ENCODE assay signal across 8 cellular contexts in the genomic region with DNA sequence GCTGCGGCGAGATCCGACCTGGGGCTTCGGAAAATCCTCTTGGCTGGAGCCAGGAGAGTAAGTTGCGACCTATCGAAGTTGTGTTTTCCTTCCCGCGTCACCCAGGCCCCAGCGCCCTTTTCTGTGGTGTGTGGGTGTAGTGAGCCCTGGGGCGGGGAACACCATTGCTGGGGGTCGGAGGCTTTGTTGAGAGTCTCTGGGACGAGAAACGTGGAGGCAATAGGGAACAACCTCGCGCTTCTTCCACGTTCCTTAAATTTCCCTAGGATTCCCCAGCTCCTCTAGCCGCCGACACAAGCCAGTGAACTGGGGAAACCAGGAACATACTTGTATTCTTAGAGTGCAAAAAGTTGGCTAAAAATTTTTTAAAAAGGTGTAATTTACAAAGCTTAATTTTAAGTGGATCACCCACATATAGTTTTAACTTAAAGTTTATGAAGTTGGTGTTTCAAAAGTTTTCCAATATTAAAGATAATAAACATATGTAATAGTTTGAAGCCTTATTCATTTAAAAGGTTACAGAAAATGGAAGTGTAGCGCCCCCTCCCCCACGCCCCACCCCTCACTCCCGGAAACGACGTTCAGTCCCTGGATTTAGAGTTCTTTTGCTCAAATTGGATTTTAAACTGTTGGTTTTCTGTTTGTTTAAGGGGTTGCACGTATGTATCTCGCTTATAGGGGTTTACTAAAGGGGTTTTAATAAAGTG. TPM values are rescaled to one million over a fixed set of nuclear protein-coding genes. Genes with fewer than 3 reads are reported as not detected.
DNase-seq lines count a peak whose midpoint lies in the region; ATAC-seq and TF ChIP-seq lines count a peak whose summit lies in the region.

No MANE protein-coding gene starts in this region.

- H2BK5ac ChIP-seq in IMR-90 (ENCODE audit: low read depth, low read length, poor library complexity, severe bottlenecking), result no peak overlapping the region

- H4K91ac ChIP-seq in IMR-90 (ENCODE audit: insufficient read depth, low read depth, low read length), result no peak overlapping the region

- H3K18ac ChIP-seq in IMR-90 (ENCODE audit: low read depth, low read length), result no peak overlapping the region

- TF ChIP-seq RAD21 in IMR-90 (IDR thresholded peaks at IDR 0.05; ENCODE audit: low read length), result no peak

- H3K14ac ChIP-seq in IMR-90 (replicated peaks; ENCODE audit: low read depth, low read length), result no peak overlapping the region

- H2AFZ ChIP-seq in IMR-90 (replicated peaks; ENCODE audit: low read length, poor library complexity), result peak overlapping the region; percentile 87

- H4K5ac ChIP-seq in IMR-90 (ENCODE audit: low read depth, low read length), result no peak overlapping the region

- H3K79me1 ChIP-seq in IMR-90 (ENCODE audit: low read depth in 1 of 2, low read length in 2 of 2), result no peaks in the 10 kb centered on the region

- H3K9me1 ChIP-seq in IMR-90 (ENCODE audit: insufficient read depth, low read length), result no peaks in the 10 kb centered on the region

- WGBS in IMR-90 (ENCODE audit: extremely low coverage in 2 of 2, insufficient read length in 1 of 2), 2 experiments, result no CpG with 5 or more reads among the region's 25 CpGs

- H3K4ac ChIP-seq in IMR-90 (ENCODE audit: low read depth, low read length), result no peak overlapping the region

- H3K4me3 ChIP-seq in IMR-90 (ENCODE audit: insufficient read depth, low read depth, low read length) (peak overlapping the region; percentile 47), cardiac fibroblast (replicated peaks in 1 of 2; ENCODE audit: low read depth in 2 of 2, low read length in 2 of 2) (peak overlapping the region; percentile 62 to 76), mucosa of rectum (ENCODE audit: low read length in 2 of 2) (peak overlapping the region; percentile 83)

- no peak overlapping the region for H2BK15ac ChIP-seq in IMR-90 (ENCODE audit: low read depth, low read length)

- H4K20me1 ChIP-seq in IMR-90 (ENCODE audit: insufficient read depth, low read length), result no peaks in the 10 kb centered on the region

- H2AK5ac ChIP-seq in IMR-90 (ENCODE audit: low read depth, low read length), result no peak overlapping the region

- dilution Hi-C loops in IMR-90 (cut with HindIII; ENCODE audit: low sequenced_read_pairs, unreplicated experiment), result no loop called here

- intact Hi-C loops in IMR-90 (cut with micrococcal nuclease), result no loop called here

- no peaks in the 10 kb centered on the region for H3K36me3 ChIP-seq in IMR-90 (ENCODE audit: control insufficient read depth, insufficient read depth, low read length)
- H3K36me3 ChIP-seq in mucosa of rectum (ENCODE audit: control insufficient read depth in 2 of 2, insufficient read depth in 2 of 2, low read length in 2 of 2), result no peaks in the 10 kb centered on the region

- H2BK20ac ChIP-seq in IMR-90 (ENCODE audit: low read depth, low read length), result no peak overlapping the region

- in situ Hi-C loops in IMR-90 (cut with MboI; ENCODE audit: low sequenced_read_pairs), result no loop called here

- H2BK120ac ChIP-seq in IMR-90 (ENCODE audit: low read depth, low read length), result no peak overlapping the region

- H4K8ac ChIP-seq in IMR-90 (ENCODE audit: low read depth in 2 of 2, low read length in 2 of 2), result no peak overlapping the region

- no peak for TF ChIP-seq POLR2A in IMR-90 (IDR thresholded peaks at IDR 0.05; ENCODE audit: low read depth, low read length)

- H3K56ac ChIP-seq in IMR-90 (ENCODE audit: extremely low read depth, insufficient read depth, low read length), result no peak overlapping the region

- CTCF ChIA-PET in IMR-90 (lab: Yijun Ruan, JAX), result no interaction called here

- peak overlapping the region; percentile 70 for H2AK9ac ChIP-seq in IMR-90 (replicated peaks; ENCODE audit: low read depth, low read length, poor library complexity)

- H3K4me1 ChIP-seq in IMR-90 (ENCODE audit: control insufficient read depth, insufficient read depth, low read length) (no peaks in the 10 kb centered on the region), mucosa of rectum (ENCODE audit: control insufficient read depth in 2 of 2, insufficient read depth in 2 of 2, low read length in 2 of 2) (peaks cover 10 to 12% of the 10 kb centered on the region in 2 donors)

- POLR2A ChIA-PET in IMR-90 (lab: Charles Lee; ENCODE audit: unreplicated experiment), result no interaction called here

- H3K27ac ChIP-seq in IMR-90 (ENCODE audit: insufficient read depth, low read length), result no peak overlapping the region
- H3K27ac ChIP-seq in mucosa of rectum (ENCODE audit: low read depth in 2 of 2, low read length in 2 of 2), result peak overlapping the region; percentile 97 to 99

- BruUV-seq in IMR-90 (replicated peaks; lab: Mats Ljungman, UMichigan), result no TSS peak

- TF ChIP-seq CTCF in IMR-90 (conservative IDR thresholded peaks at IDR 0.05; ENCODE audit: low read depth, low read length) (no peak), cardiac fibroblast (IDR thresholded peaks at IDR 0.05; ENCODE audit: low read depth, low read length) (no peak)

- H3K9me3 ChIP-seq in IMR-90 (ENCODE audit: control insufficient read depth, insufficient read depth, low read length) (no peaks in the 10 kb centered on the region), mucosa of rectum (ENCODE audit: control insufficient read depth in 2 of 2, low read length in 2 of 2) (no peaks in the 10 kb centered on the region)

- H3K4me2 ChIP-seq in IMR-90 (ENCODE audit: low read depth, low read length), result peak overlapping the region; percentile 65

- H3K23ac ChIP-seq in IMR-90 (ENCODE audit: low read depth, low read length), result no peak overlapping the region

- H3K27me3 ChIP-seq in IMR-90 (ENCODE audit: control insufficient read depth, insufficient read depth, low read length), result peaks cover 9% of the 10 kb centered on the region
- H3K27me3 ChIP-seq in mucosa of rectum (ENCODE audit: control insufficient read depth in 2 of 2, insufficient read depth in 2 of 2, low read length in 2 of 2), result peaks cover 0 to 3% of the 10 kb centered on the region in 2 donors

- H3K9ac ChIP-seq in IMR-90 (ENCODE audit: low read depth, low read length) (no peak overlapping the region), mucosa of rectum (ENCODE audit: low read depth in 1 of 2, low read length in 2 of 2) (peak overlapping the region; percentile 88 to 99)

- peak; percentile 67 for ATAC-seq in IMR-90 (ENCODE audit: low read depth)
- ATAC-seq in activated CD4-positive, CD25-positive, alpha-beta regulatory T cell treated with anti-CD3 and anti-CD28 coated beads, Interleukin-2, amount 50 U/mL, for 24 hours, result no peak

- DNase-seq in stimulated activated CD4-positive, alpha-beta T cell treated with anti-CD3 and anti-CD28 coated beads, Interleukin-4, amount 100 ng/mL, for 1 hour, result peak; percentile 2
- DNase-seq in stimulated activated CD4-positive, alpha-beta T cell treated with anti-CD3 and anti-CD28 coated beads, Interleukin-1b, Interleukin-23, amount 100 ng/mL, for 48 hours, result no peak
- DNase-seq in IMR-90 (no peak), cardiac fibroblast (ENCODE audit: low read depth in 2 of 2) (peak; percentile 8 to 16), NCI-H146 treated with DMSO at 0.1 percent for 48 hours (lab: John Stamatoyannopoulos, UW; ENCODE audit: unreplicated experiment) (no peak), ureter (ENCODE audit: low spot score) (no peak)

TF ChIP-seq in IMR-90, 13 proteins besides CTCF, POLR2A, EP300 and RAD21:
- TF ChIP-seq MAFK (IDR thresholded peaks at IDR 0.05; ENCODE audit: low read depth, low read length) (no peak), CHD1 (IDR thresholded peaks at IDR 0.05; ENCODE audit: low read depth, low read length) (no peak), RFX5 (IDR thresholded peaks at IDR 0.05; ENCODE audit: low read depth, low read length) (no peak), ELK1 (IDR thresholded peaks at IDR 0.05; ENCODE audit: borderline replicate concordance, low read depth, low read length) (no peak), RCOR1 (IDR thresholded peaks at IDR 0.05; ENCODE audit: insufficient replicate concordance, low read length) (no peak), SMC3 (IDR thresholded peaks at IDR 0.05; ENCODE audit: low read depth, low read length) (no peak), BHLHE40 (IDR thresholded peaks at IDR 0.05; ENCODE audit: low read depth, low read length) (no peak), FOS (IDR thresholded peaks at IDR 0.05; ENCODE audit: low read depth, low read length) (no peak), MXI1 (IDR thresholded peaks at IDR 0.05; ENCODE audit: borderline replicate concordance, low read depth, low read length) (no peak)
- TF ChIP-seq, protein P1, sequence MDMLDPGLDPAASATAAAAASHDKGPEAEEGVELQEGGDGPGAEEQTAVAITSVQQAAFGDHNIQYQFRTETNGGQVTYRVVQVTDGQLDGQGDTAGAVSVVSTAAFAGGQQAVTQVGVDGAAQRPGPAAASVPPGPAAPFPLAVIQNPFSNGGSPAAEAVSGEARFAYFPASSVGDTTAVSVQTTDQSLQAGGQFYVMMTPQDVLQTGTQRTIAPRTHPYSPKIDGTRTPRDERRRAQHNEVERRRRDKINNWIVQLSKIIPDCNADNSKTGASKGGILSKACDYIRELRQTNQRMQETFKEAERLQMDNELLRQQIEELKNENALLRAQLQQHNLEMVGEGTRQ (IDR thresholded peaks at IDR 0.05; ENCODE audit: low read depth, low read length), result no peak

RNA-seq across cellular contexts. Expression of gene DSG2, which starts 0.6 kb away (rescaled TPM):
- total RNA-seq in IMR-90 (2012; rRNA removed) (1.7 and 2.3 TPM in 2 replicates), ureter (93.1 TPM)
- polyA plus RNA-seq in IMR-90 (2012; rRNA removed), result 1.4 and 1.8 TPM in 2 replicates
- 0.41 and 0.58 TPM in 2 replicates for polyA plus RNA-seq in IMR-90 (2012; cell fraction: cytosol; rRNA removed)
- 0.17 and 0.65 TPM in 2 replicates for polyA plus RNA-seq in IMR-90 (2012; cell fraction: nucleus; rRNA removed; ENCODE audit: low replicate concordance)

RNA-seq across cellular contexts. Expression of gene DSG3, which starts 51.1 kb away (rescaled TPM):
- total RNA-seq in IMR-90 (2012; rRNA removed) (not detected in 2 replicates), ureter (0.05 TPM)
- polyA plus RNA-seq in IMR-90 (2012; rRNA removed), result not detected in 2 replicates
- not detected in 2 replicates for polyA plus RNA-seq in IMR-90 (2012; cell fraction: cytosol; rRNA removed)
- not detected in 2 replicates for polyA plus RNA-seq in IMR-90 (2012; cell fraction: nucleus; rRNA removed; ENCODE audit: low replicate concordance)

Comparison
In these comparisons a context has a peak if more than half of its experiments do, and no peak if none do; other contexts are left out.
1. DNase-seq: peak in stimulated activated CD4-positive, alpha-beta T cell treated with anti-CD3 and anti-CD28 coated beads, Interleukin-4, amount 100 ng/mL, for 1 hour (single experiment) and cardiac fibroblast (2 of 2); none in stimulated activated CD4-positive, alpha-beta T cell treated with anti-CD3 and anti-CD28 coated beads, Interleukin-1b, Interleukin-23, amount 100 ng/mL, for 48 hours (single experiment), IMR-90 (single experiment), NCI-H146 treated with DMSO at 0.1 percent for 48 hours (single experiment) and ureter (single experiment).
2. RNA of gene DSG2, which starts 0.6 kb away (total RNA-seq): 93.1 TPM in ureter (single experiment); 1.7 to 2.3 TPM in IMR-90; every median in the first group is over 10 times any median in the second.
3. Peak in every context shown above with its lines, with median percentiles within 50 percentile points of each other: H3K4me3 ChIP-seq.